Comparison of ENCODE assay signal across 9 cellular contexts in genomic region chr17:78173025-78173715, GRCh38. TPM values are rescaled to one million over a fixed set of nuclear protein-coding genes. Genes with fewer than 3 reads are reported as not detected.
DNase-seq lines count a peak whose midpoint lies in the region; ATAC-seq, FAIRE-seq and TF ChIP-seq lines count a peak whose summit lies in the region.
"Had no signal": no experiment of that assay in that cellular context is flagged by ENCODE, and none has a peak within 500 bp of the region (broad histone marks: within the 10 kb centered on the region; RNA-seq: fewer than 3 reads in every experiment).

No MANE protein-coding gene starts in this region.

- TF ChIP-seq RAD21 in HepG2 (CRISPR knock-in tag; IDR thresholded peaks at IDR 0.05), result no peak

- no peaks in the 10 kb centered on the region for H3K9me2 ChIP-seq in GM23248 (ENCODE audit: insufficient read depth)

- H3K36me3 Mint-ChIP-seq in activated naive CD4-positive, alpha-beta T cell treated with anti-CD3 and anti-CD28 coated beads, Interleukin-2, amount 50 U/mL, for 24 hours, result peaks cover 6% of the 10 kb centered on the region
- peaks cover 68% of the 10 kb centered on the region for H3K36me3 Mint-ChIP-seq in activated B cell treated with CpG ODN at 0.5 μM for 24 hours (ENCODE audit: low read depth)

- H2AFZ ChIP-seq in HepG2 (ENCODE audit: low read length), result no peak overlapping the region
- no peak overlapping the region for H2AFZ ChIP-seq in GM23248

- TF ChIP-seq CTCF in activated B cell treated with CpG ODN at 0.5 μM for 24 hours (IDR thresholded peaks at IDR 0.05) (no peak), HepG2 (CRISPR knock-in tag; IDR thresholded peaks at IDR 0.05) (no peak)

- H3K27me3 ChIP-seq in HepG2 (ENCODE audit: control insufficient read depth in 1 of 2, insufficient read depth in 2 of 2, low read length in 2 of 2), result no peaks in the 10 kb centered on the region
- no peaks in the 10 kb centered on the region for H3K27me3 ChIP-seq in GM23248 (replicated peaks; ENCODE audit: insufficient read depth)

- H3K79me2 ChIP-seq in HepG2 (ENCODE audit: insufficient read depth, low read length) (peaks cover 8% of the 10 kb centered on the region), GM23248 (ENCODE audit: insufficient read depth) (no peaks in the 10 kb centered on the region)

- intact Hi-C loops in activated B cell treated with CpG ODN at 0.5 μM for 24 hours (cut with micrococcal nuclease) (no loop called here), HepG2 (cut with micrococcal nuclease; ENCODE audit: unreplicated experiment) (no loop called here)

- WGBS in HepG2 (ENCODE audit: low lambda C conversion rate), result 88% methylated on average over 11 of the region's 11 CpGs
- 34% methylated on average over 11 of the region's 11 CpGs for WGBS in urinary bladder
- WGBS in GM23248 (ENCODE audit: low coverage in 1 of 2, low lambda C conversion rate in 2 of 2, missing lambda C conversion rate in 2 of 2), 2 experiments, result 69% methylated on average over 11 of the region's 11 CpGs

- H3K9ac ChIP-seq in HepG2 (ENCODE audit: insufficient read depth, low read depth, low read length), result no peak overlapping the region
- no peak overlapping the region for H3K9ac ChIP-seq in GM23248

- H3K9me3 ChIP-seq in HepG2 (ENCODE audit: low read length), result no peaks in the 10 kb centered on the region
- no peaks in the 10 kb centered on the region for H3K9me3 ChIP-seq in GM23248 (ENCODE audit: low read depth)

- H3K4me3 ChIP-seq in HepG2 (replicated peaks in 1 of 3; ENCODE audit: insufficient read depth in 1 of 3, low read depth in 2 of 3, low read length in 3 of 3), result no peak overlapping the region
- H3K4me3 ChIP-seq in urinary bladder (ENCODE audit: low read depth, low read length), result no peak overlapping the region
- no peak overlapping the region for H3K4me3 ChIP-seq in GM23248

- H3K9me3 Mint-ChIP-seq in activated naive CD4-positive, alpha-beta T cell treated with anti-CD3 and anti-CD28 coated beads, Interleukin-2, amount 50 U/mL, for 24 hours, result no peaks in the 10 kb centered on the region
- H3K9me3 Mint-ChIP-seq in activated B cell treated with CpG ODN at 0.5 μM for 24 hours, result no peaks in the 10 kb centered on the region

- H3K4me2 ChIP-seq in HepG2 (ENCODE audit: low read depth, low read length), result no peak overlapping the region
- no peak overlapping the region for H3K4me2 ChIP-seq in GM23248 (ENCODE audit: unreplicated experiment)

- H3K4me1 ChIP-seq in HepG2 (ENCODE audit: insufficient read depth, low read length) (peaks cover 38% of the 10 kb centered on the region), urinary bladder (ENCODE audit: insufficient read depth) (no peaks in the 10 kb centered on the region), GM23248 (ENCODE audit: insufficient read depth) (no peaks in the 10 kb centered on the region)

- peak overlapping the region; percentile 23 for H3K27ac Mint-ChIP-seq in activated naive CD4-positive, alpha-beta T cell treated with anti-CD3 and anti-CD28 coated beads, Interleukin-2, amount 50 U/mL, for 24 hours
- peak overlapping the region; percentile 90 for H3K27ac Mint-ChIP-seq in activated B cell treated with CpG ODN at 0.5 μM for 24 hours

- peak overlapping the region; percentile 54 for H3K4me3 Mint-ChIP-seq in activated naive CD4-positive, alpha-beta T cell treated with anti-CD3 and anti-CD28 coated beads, Interleukin-2, amount 50 U/mL, for 24 hours
- peak overlapping the region; percentile 84 for H3K4me3 Mint-ChIP-seq in activated B cell treated with CpG ODN at 0.5 μM for 24 hours

- H3K27ac ChIP-seq in HepG2 (ENCODE audit: extremely low read length, insufficient read depth, low read length) (no peak overlapping the region), urinary bladder (ENCODE audit: low read depth) (peak overlapping the region; percentile 60), GM23248 (no peak overlapping the region)

- H3F3A ChIP-seq in GM23248 (ENCODE audit: insufficient read depth), result no peaks in the 10 kb centered on the region

- H3K27me3 Mint-ChIP-seq in activated naive CD4-positive, alpha-beta T cell treated with anti-CD3 and anti-CD28 coated beads, Interleukin-2, amount 50 U/mL, for 24 hours, result no peaks in the 10 kb centered on the region
- H3K27me3 Mint-ChIP-seq in activated B cell treated with CpG ODN at 0.5 μM for 24 hours, result no peaks in the 10 kb centered on the region

- POLR2A ChIA-PET in activated B cell treated with CpG ODN at 0.5 μM for 24 hours (lab: Charles Lee), result interaction anchor here (0.7 to 33.1 kb wide), 6 partner anchors 14 to 103 kb away, joined by 3 to 2404 read pairs (median 24); partner anchors contain the start of genes AFMID, C17orf99, TK1 and TMC6
- POLR2A ChIA-PET in HepG2 (lab: Yijun Ruan, JAX), result interaction anchor here (0.8 kb wide), 1 partner anchor 15 kb away, joined by 4 read pairs; no protein-coding TSS in a partner anchor

- no peak for DNase-seq in activated naive CD4-positive, alpha-beta T cell treated with anti-CD3 and anti-CD28 coated beads, Interleukin-2, amount 50 U/mL, for 16 hours
- no peak for DNase-seq in activated B cell treated with CpG ODN at 0.5 μM for 24 hours
- no peak for DNase-seq in HepG2 (ENCODE audit: low spot score)
- DNase-seq in GM23248, result no peak
- DNase-seq in UCSD-AML1 (lab: John Stamatoyannopoulos, UW; ENCODE audit: unreplicated experiment), result no peak

- FAIRE-seq in HepG2 (lab: Jason Lieb, UNC), result no peak
- FAIRE-seq: HTR-8/SVneo had no signal

- H3K36me3 ChIP-seq in HepG2 (replicated peaks in 1 of 2; ENCODE audit: control insufficient read depth in 1 of 2, insufficient read depth in 2 of 2, low read length in 2 of 2) (peaks cover 11 to 42% of the 10 kb centered on the region in 2 experiments), urinary bladder (ENCODE audit: insufficient read depth) (no peaks in the 10 kb centered on the region), GM23248 (ENCODE audit: low read depth) (no peaks in the 10 kb centered on the region)

- CTCF ChIA-PET in activated B cell treated with CpG ODN at 0.5 μM for 24 hours (lab: Charles Lee), result interaction anchor here (0.9 to 9.7 kb wide), 5 partner anchors 10 to 113 kb away, joined by 3 to 220 read pairs (median 3); partner anchors contain the start of genes TMC6 and TMC8
- CTCF ChIA-PET in HepG2 (lab: Yijun Ruan, JAX; ENCODE audit: low intra/inter-chr PET ratio, low total read pairs), result no interaction called here

- no peak for TF ChIP-seq EP300 in HepG2 (IDR thresholded peaks at IDR 0.05; ENCODE audit: low read depth in 2 of 2, low read length in 2 of 2)
- TF ChIP-seq EP300 in HepG2 (CRISPR knock-in tag; IDR thresholded peaks at IDR 0.05; ENCODE audit: borderline replicate concordance), result no peak

- in situ Hi-C loops in HepG2 (cut with HindIII; ENCODE audit: extremely low pct_ligation_motif_present, low pct_unique_long_range_greater_than_20kb), result no loop called here
- in situ Hi-C loops in GM23248 (cut with MboI), result no loop called here

- peak; percentile 45 for ATAC-seq in activated B cell treated with CpG ODN at 0.5 μM for 24 hours (ENCODE audit: low read depth)
- ATAC-seq in HepG2, result no peak
- ATAC-seq in GM18861 (IDR thresholded peaks at IDR 0.05; ENCODE audit: unreplicated experiment), result no peak

- TF ChIP-seq POLR2A in HepG2 (IDR thresholded peaks at IDR 0.05; ENCODE audit: insufficient read depth in 1 of 2, low read depth in 2 of 2, low read length in 2 of 2), result peak in 1 of 2 experiments; percentile 22; a peak in 3 of 4 replicates

- peaks cover 65% of the 10 kb centered on the region for H3K4me1 Mint-ChIP-seq in activated naive CD4-positive, alpha-beta T cell treated with anti-CD3 and anti-CD28 coated beads, Interleukin-2, amount 50 U/mL, for 24 hours
- H3K4me1 Mint-ChIP-seq in activated B cell treated with CpG ODN at 0.5 μM for 24 hours, result peaks cover 80% of the 10 kb centered on the region

- no TSS peak for BruUV-seq in HepG2 (replicated peaks; lab: Mats Ljungman, UMichigan)

- H4K20me1 ChIP-seq in HepG2 (ENCODE audit: insufficient read depth, low read length), result peaks cover 5% of the 10 kb centered on the region; the same call in 1 of the 2 replicates
- no peaks in the 10 kb centered on the region for H4K20me1 ChIP-seq in GM23248 (ENCODE audit: insufficient read depth)

RNA-seq across cellular contexts. Expression of gene SYNGR2, which starts 4.8 kb away (rescaled TPM):
- total RNA-seq in activated B cell treated with CpG ODN at 0.5 μM for 24 hours (636 and 647 TPM in 2 replicates), HepG2 (2016; rRNA removed; fragmentation: Illumina TruSeq; extraction: Trizol) (28.7 and 46.7 TPM in 2 replicates), urinary bladder (15.0 TPM)
- total RNA-seq in HepG2 (2016; cell fraction: cytosol; rRNA removed; fragmentation: Illumina TruSeq; extraction: Trizol; ENCODE audit: low read depth), result 15.8 and 18.7 TPM in 2 replicates
- 21.7 and 51.0 TPM in 2 replicates for total RNA-seq in HepG2 (2016; cell fraction: insoluble cytoplasmic fraction; rRNA removed; fragmentation: Illumina TruSeq; extraction: Trizol)
- 31.9 and 34.8 TPM in 2 replicates for total RNA-seq in HepG2 (2016; cell fraction: membrane; rRNA removed; fragmentation: Illumina TruSeq; extraction: Trizol)
- 43.0 and 51.6 TPM in 2 replicates for total RNA-seq in HepG2 (2016; cell fraction: nucleus; rRNA removed; fragmentation: Illumina TruSeq; extraction: Trizol)
- polyA plus RNA-seq in HepG2 (2011; rRNA removed) (170 and 192 TPM in 2 replicates), urinary bladder (79.7 TPM), GM23248 (2016; fragmentation: Nextera tagmentation; extraction: Ambion mirVana) (19.3 and 19.9 TPM in 2 replicates)
- 200 and 244 TPM in 2 replicates for polyA plus RNA-seq in HepG2 (2011; cell fraction: cytosol; rRNA removed)
- 116 and 129 TPM in 2 replicates for polyA plus RNA-seq in HepG2 (2011; cell fraction: nucleus; rRNA removed)
- 52.7 and 59.2 TPM in 2 replicates for polyA plus RNA-seq in HepG2 (2012)
- polyA plus RNA-seq in HepG2 (2016; cell fraction: cytosol; fragmentation: Illumina TruSeq; extraction: Trizol; ENCODE audit: low read depth), result 35.1 and 40.6 TPM in 2 replicates
- 52.5 and 60.0 TPM in 2 replicates for polyA plus RNA-seq in HepG2 (2016; cell fraction: insoluble cytoplasmic fraction; fragmentation: Illumina TruSeq; extraction: Trizol; ENCODE audit: low read depth)
- 62.1 and 68.8 TPM in 2 replicates for polyA plus RNA-seq in HepG2 (2016; cell fraction: membrane; fragmentation: Illumina TruSeq; extraction: Trizol; ENCODE audit: low read depth)
- polyA plus RNA-seq in HepG2 (2016; cell fraction: nucleus; fragmentation: Illumina TruSeq; extraction: Trizol; ENCODE audit: insufficient read depth, low read depth), result 160 and 166 TPM in 2 replicates
- 231 and 401 TPM in 2 replicates for polyA minus RNA-seq in HepG2 (2011; rRNA and poly(A)+ RNA removed; ENCODE audit: low replicate concordance)
- 73.3 and 75.3 TPM in 2 replicates for polyA minus RNA-seq in HepG2 (2011; cell fraction: cytosol; rRNA and poly(A)+ RNA removed)
- 23.0 and 28.7 TPM in 2 replicates for polyA minus RNA-seq in HepG2 (2011; cell fraction: nucleus; rRNA and poly(A)+ RNA removed)
- total RNA-seq in GM23248 (2014; rRNA removed; shearing (Covaris generic)), result 6.2 and 15.4 TPM in 2 replicates

RNA-seq across cellular contexts. Expression of gene TK1, which starts 13.7 kb away (rescaled TPM):
- 3.8 TPM in 2 replicates for total RNA-seq in activated B cell treated with CpG ODN at 0.5 μM for 24 hours
- 96.0 and 114 TPM in 2 replicates for total RNA-seq in HepG2 (2016; rRNA removed; fragmentation: Illumina TruSeq; extraction: Trizol)
- 20.1 and 22.9 TPM in 2 replicates for total RNA-seq in HepG2 (2016; cell fraction: cytosol; rRNA removed; fragmentation: Illumina TruSeq; extraction: Trizol; ENCODE audit: low read depth)
- total RNA-seq in HepG2 (2016; cell fraction: insoluble cytoplasmic fraction; rRNA removed; fragmentation: Illumina TruSeq; extraction: Trizol), result 95.6 and 109 TPM in 2 replicates
- total RNA-seq in HepG2 (2016; cell fraction: membrane; rRNA removed; fragmentation: Illumina TruSeq; extraction: Trizol), result 30.2 and 33.7 TPM in 2 replicates
- 38.0 and 39.0 TPM in 2 replicates for total RNA-seq in HepG2 (2016; cell fraction: nucleus; rRNA removed; fragmentation: Illumina TruSeq; extraction: Trizol)
- polyA plus RNA-seq in HepG2 (2011; rRNA removed), result 33.2 and 45.0 TPM in 2 replicates
- 36.3 and 78.7 TPM in 2 replicates for polyA plus RNA-seq in HepG2 (2011; cell fraction: cytosol; rRNA removed)
- 27.9 and 41.4 TPM in 2 replicates for polyA plus RNA-seq in HepG2 (2011; cell fraction: nucleus; rRNA removed)
- 15.9 and 24.5 TPM in 2 replicates for polyA plus RNA-seq in HepG2 (2012)
- polyA plus RNA-seq in HepG2 (2016; cell fraction: cytosol; fragmentation: Illumina TruSeq; extraction: Trizol; ENCODE audit: low read depth), result 18.4 and 18.5 TPM in 2 replicates
- polyA plus RNA-seq in HepG2 (2016; cell fraction: insoluble cytoplasmic fraction; fragmentation: Illumina TruSeq; extraction: Trizol; ENCODE audit: low read depth), result 130 and 138 TPM in 2 replicates
- 21.2 and 23.8 TPM in 2 replicates for polyA plus RNA-seq in HepG2 (2016; cell fraction: membrane; fragmentation: Illumina TruSeq; extraction: Trizol; ENCODE audit: low read depth)
- polyA plus RNA-seq in HepG2 (2016; cell fraction: nucleus; fragmentation: Illumina TruSeq; extraction: Trizol; ENCODE audit: insufficient read depth, low read depth), result 61.0 and 63.4 TPM in 2 replicates
- polyA minus RNA-seq in HepG2 (2011; rRNA and poly(A)+ RNA removed; ENCODE audit: low replicate concordance), result 74.6 and 146 TPM in 2 replicates
- polyA minus RNA-seq in HepG2 (2011; cell fraction: cytosol; rRNA and poly(A)+ RNA removed), result 21.4 and 38.3 TPM in 2 replicates
- polyA minus RNA-seq in HepG2 (2011; cell fraction: nucleus; rRNA and poly(A)+ RNA removed), result 10.7 and 15.2 TPM in 2 replicates
- total RNA-seq in urinary bladder, result 16.2 TPM
- polyA plus RNA-seq in urinary bladder, result 3.2 TPM
- 58.6 and 84.5 TPM in 2 replicates for total RNA-seq in GM23248 (2014; rRNA removed; shearing (Covaris generic))
- polyA plus RNA-seq in GM23248 (2016; fragmentation: Nextera tagmentation; extraction: Ambion mirVana), result 79.4 and 83.5 TPM in 2 replicates

RNA-seq across cellular contexts. Expression of gene AFMID, which starts 14.0 kb away (rescaled TPM):
- total RNA-seq in activated B cell treated with CpG ODN at 0.5 μM for 24 hours (11.2 and 15.4 TPM in 2 replicates), HepG2 (2016; rRNA removed; fragmentation: Illumina TruSeq; extraction: Trizol) (270 and 327 TPM in 2 replicates), urinary bladder (23.5 TPM)
- total RNA-seq in HepG2 (2016; cell fraction: cytosol; rRNA removed; fragmentation: Illumina TruSeq; extraction: Trizol; ENCODE audit: low read depth), result 87.2 and 91.8 TPM in 2 replicates
- total RNA-seq in HepG2 (2016; cell fraction: insoluble cytoplasmic fraction; rRNA removed; fragmentation: Illumina TruSeq; extraction: Trizol), result 272 and 349 TPM in 2 replicates
- 147 and 156 TPM in 2 replicates for total RNA-seq in HepG2 (2016; cell fraction: membrane; rRNA removed; fragmentation: Illumina TruSeq; extraction: Trizol)
- 146 and 156 TPM in 2 replicates for total RNA-seq in HepG2 (2016; cell fraction: nucleus; rRNA removed; fragmentation: Illumina TruSeq; extraction: Trizol)
- polyA plus RNA-seq in HepG2 (2011; rRNA removed) (249 and 317 TPM in 2 replicates), urinary bladder (23.5 TPM), GM23248 (2016; fragmentation: Nextera tagmentation; extraction: Ambion mirVana) (22.2 and 24.1 TPM in 2 replicates)
- polyA plus RNA-seq in HepG2 (2011; cell fraction: cytosol; rRNA removed), result 229 and 274 TPM in 2 replicates
- polyA plus RNA-seq in HepG2 (2011; cell fraction: nucleus; rRNA removed), result 417 and 490 TPM in 2 replicates
- polyA plus RNA-seq in HepG2 (2012), result 302 and 303 TPM in 2 replicates
- polyA plus RNA-seq in HepG2 (2016; cell fraction: cytosol; fragmentation: Illumina TruSeq; extraction: Trizol; ENCODE audit: low read depth), result 66.5 and 75.3 TPM in 2 replicates
- 406 and 430 TPM in 2 replicates for polyA plus RNA-seq in HepG2 (2016; cell fraction: insoluble cytoplasmic fraction; fragmentation: Illumina TruSeq; extraction: Trizol; ENCODE audit: low read depth)
- 103 and 126 TPM in 2 replicates for polyA plus RNA-seq in HepG2 (2016; cell fraction: membrane; fragmentation: Illumina TruSeq; extraction: Trizol; ENCODE audit: low read depth)
- polyA plus RNA-seq in HepG2 (2016; cell fraction: nucleus; fragmentation: Illumina TruSeq; extraction: Trizol; ENCODE audit: insufficient read depth, low read depth), result 409 and 442 TPM in 2 replicates
- 60.4 and 341 TPM in 2 replicates for polyA minus RNA-seq in HepG2 (2011; rRNA and poly(A)+ RNA removed; ENCODE audit: low replicate concordance)
- 127 and 156 TPM in 2 replicates for polyA minus RNA-seq in HepG2 (2011; cell fraction: cytosol; rRNA and poly(A)+ RNA removed)
- polyA minus RNA-seq in HepG2 (2011; cell fraction: nucleus; rRNA and poly(A)+ RNA removed), result 114 and 156 TPM in 2 replicates
- 20.4 and 22.9 TPM in 2 replicates for total RNA-seq in GM23248 (2014; rRNA removed; shearing (Covaris generic))

RNA-seq across cellular contexts. Expression of gene C17orf99, which starts 27.0 kb away (rescaled TPM):
- total RNA-seq in activated B cell treated with CpG ODN at 0.5 μM for 24 hours (5.2 and 7.1 TPM in 2 replicates), HepG2 (2016; rRNA removed; fragmentation: Illumina TruSeq; extraction: Trizol) (0.22 and 1.7 TPM in 2 replicates), urinary bladder (0.63 TPM)
- total RNA-seq in HepG2 (2016; cell fraction: cytosol; rRNA removed; fragmentation: Illumina TruSeq; extraction: Trizol; ENCODE audit: low read depth), result 0.51 and 0.88 TPM in 2 replicates
- total RNA-seq in HepG2 (2016; cell fraction: insoluble cytoplasmic fraction; rRNA removed; fragmentation: Illumina TruSeq; extraction: Trizol), result 0.84 and 0.86 TPM in 2 replicates
- total RNA-seq in HepG2 (2016; cell fraction: membrane; rRNA removed; fragmentation: Illumina TruSeq; extraction: Trizol), result 1.1 and 1.2 TPM in 2 replicates
- total RNA-seq in HepG2 (2016; cell fraction: nucleus; rRNA removed; fragmentation: Illumina TruSeq; extraction: Trizol), result 0.38 and 2.4 TPM in 2 replicates
- polyA plus RNA-seq in HepG2 (2011; rRNA removed) (1.9 and 2.8 TPM in 2 replicates), urinary bladder (not detected), GM23248 (2016; fragmentation: Nextera tagmentation; extraction: Ambion mirVana) (not detected in 2 replicates)
- polyA plus RNA-seq in HepG2 (2011; cell fraction: cytosol; rRNA removed), result 1.1 and 1.8 TPM in 2 replicates
- polyA plus RNA-seq in HepG2 (2011; cell fraction: nucleus; rRNA removed), result 5.8 and 10.0 TPM in 2 replicates
- polyA plus RNA-seq in HepG2 (2012), result 1.5 and 2.2 TPM in 2 replicates
- polyA plus RNA-seq in HepG2 (2016; cell fraction: cytosol; fragmentation: Illumina TruSeq; extraction: Trizol; ENCODE audit: low read depth), result 0.23 and 0.46 TPM in 2 replicates
- polyA plus RNA-seq in HepG2 (2016; cell fraction: insoluble cytoplasmic fraction; fragmentation: Illumina TruSeq; extraction: Trizol; ENCODE audit: low read depth), result 0.60 TPM in 1 of 2 replicates, not detected in the other
- 0.59 and 1.1 TPM in 2 replicates for polyA plus RNA-seq in HepG2 (2016; cell fraction: membrane; fragmentation: Illumina TruSeq; extraction: Trizol; ENCODE audit: low read depth)
- polyA plus RNA-seq in HepG2 (2016; cell fraction: nucleus; fragmentation: Illumina TruSeq; extraction: Trizol; ENCODE audit: insufficient read depth, low read depth), result 2.4 and 2.9 TPM in 2 replicates
- polyA minus RNA-seq in HepG2 (2011; rRNA and poly(A)+ RNA removed; ENCODE audit: low replicate concordance), result 0.72 TPM in 1 of 2 replicates, not detected in the other
- not detected in 2 replicates for polyA minus RNA-seq in HepG2 (2011; cell fraction: cytosol; rRNA and poly(A)+ RNA removed)
- polyA minus RNA-seq in HepG2 (2011; cell fraction: nucleus; rRNA and poly(A)+ RNA removed), result 1.5 and 3.1 TPM in 2 replicates
- total RNA-seq in GM23248 (2014; rRNA removed; shearing (Covaris generic)), result not detected in 2 replicates

RNA-seq across cellular contexts. Expression of gene BIRC5, which starts 40.9 kb away (rescaled TPM):
- 0.81 and 1.0 TPM in 2 replicates for total RNA-seq in activated B cell treated with CpG ODN at 0.5 μM for 24 hours
- total RNA-seq in HepG2 (2016; rRNA removed; fragmentation: Illumina TruSeq; extraction: Trizol), result 135 and 167 TPM in 2 replicates
- 34.5 and 39.0 TPM in 2 replicates for total RNA-seq in HepG2 (2016; cell fraction: cytosol; rRNA removed; fragmentation: Illumina TruSeq; extraction: Trizol; ENCODE audit: low read depth)
- 131 and 168 TPM in 2 replicates for total RNA-seq in HepG2 (2016; cell fraction: insoluble cytoplasmic fraction; rRNA removed; fragmentation: Illumina TruSeq; extraction: Trizol)
- 97.3 and 97.8 TPM in 2 replicates for total RNA-seq in HepG2 (2016; cell fraction: membrane; rRNA removed; fragmentation: Illumina TruSeq; extraction: Trizol)
- total RNA-seq in HepG2 (2016; cell fraction: nucleus; rRNA removed; fragmentation: Illumina TruSeq; extraction: Trizol), result 62.8 and 63.7 TPM in 2 replicates
- polyA plus RNA-seq in HepG2 (2011; rRNA removed), result 18.5 and 30.3 TPM in 2 replicates
- polyA plus RNA-seq in HepG2 (2011; cell fraction: cytosol; rRNA removed), result 26.4 and 35.2 TPM in 2 replicates
- 11.3 and 14.8 TPM in 2 replicates for polyA plus RNA-seq in HepG2 (2011; cell fraction: nucleus; rRNA removed)
- polyA plus RNA-seq in HepG2 (2012), result 20.8 and 42.6 TPM in 2 replicates
- polyA plus RNA-seq in HepG2 (2016; cell fraction: cytosol; fragmentation: Illumina TruSeq; extraction: Trizol; ENCODE audit: low read depth), result 27.8 and 29.4 TPM in 2 replicates
- 158 and 162 TPM in 2 replicates for polyA plus RNA-seq in HepG2 (2016; cell fraction: insoluble cytoplasmic fraction; fragmentation: Illumina TruSeq; extraction: Trizol; ENCODE audit: low read depth)
- polyA plus RNA-seq in HepG2 (2016; cell fraction: membrane; fragmentation: Illumina TruSeq; extraction: Trizol; ENCODE audit: low read depth), result 64.5 and 65.4 TPM in 2 replicates
- 90.2 and 97.1 TPM in 2 replicates for polyA plus RNA-seq in HepG2 (2016; cell fraction: nucleus; fragmentation: Illumina TruSeq; extraction: Trizol; ENCODE audit: insufficient read depth, low read depth)
- polyA minus RNA-seq in HepG2 (2011; rRNA and poly(A)+ RNA removed; ENCODE audit: low replicate concordance), result 62.3 and 97.9 TPM in 2 replicates
- 18.6 and 37.7 TPM in 2 replicates for polyA minus RNA-seq in HepG2 (2011; cell fraction: cytosol; rRNA and poly(A)+ RNA removed)
- polyA minus RNA-seq in HepG2 (2011; cell fraction: nucleus; rRNA and poly(A)+ RNA removed), result 20.9 and 36.8 TPM in 2 replicates
- total RNA-seq in urinary bladder, result 19.7 TPM
- 0.49 TPM for polyA plus RNA-seq in urinary bladder
- 30.9 and 32.5 TPM in 2 replicates for total RNA-seq in GM23248 (2014; rRNA removed; shearing (Covaris generic))
- polyA plus RNA-seq in GM23248 (2016; fragmentation: Nextera tagmentation; extraction: Ambion mirVana), result 42.3 and 44.4 TPM in 2 replicates

Comparison
In these comparisons a context has a peak if more than half of its experiments do, and no peak if none do; other contexts are left out.
1. RNA of gene SYNGR2, which starts 4.8 kb away (total RNA-seq): 636 to 647 TPM in activated B cell treated with CpG ODN at 0.5 μM for 24 hours; 15.8 to 51.6 TPM in HepG2, 15.0 TPM in urinary bladder (single experiment) and 6.2 to 15.4 TPM in GM23248; every median in the first group is over 10 times any median in the second.